1 cellular context compared by ENCODE assay signal in the genomic region with DNA sequence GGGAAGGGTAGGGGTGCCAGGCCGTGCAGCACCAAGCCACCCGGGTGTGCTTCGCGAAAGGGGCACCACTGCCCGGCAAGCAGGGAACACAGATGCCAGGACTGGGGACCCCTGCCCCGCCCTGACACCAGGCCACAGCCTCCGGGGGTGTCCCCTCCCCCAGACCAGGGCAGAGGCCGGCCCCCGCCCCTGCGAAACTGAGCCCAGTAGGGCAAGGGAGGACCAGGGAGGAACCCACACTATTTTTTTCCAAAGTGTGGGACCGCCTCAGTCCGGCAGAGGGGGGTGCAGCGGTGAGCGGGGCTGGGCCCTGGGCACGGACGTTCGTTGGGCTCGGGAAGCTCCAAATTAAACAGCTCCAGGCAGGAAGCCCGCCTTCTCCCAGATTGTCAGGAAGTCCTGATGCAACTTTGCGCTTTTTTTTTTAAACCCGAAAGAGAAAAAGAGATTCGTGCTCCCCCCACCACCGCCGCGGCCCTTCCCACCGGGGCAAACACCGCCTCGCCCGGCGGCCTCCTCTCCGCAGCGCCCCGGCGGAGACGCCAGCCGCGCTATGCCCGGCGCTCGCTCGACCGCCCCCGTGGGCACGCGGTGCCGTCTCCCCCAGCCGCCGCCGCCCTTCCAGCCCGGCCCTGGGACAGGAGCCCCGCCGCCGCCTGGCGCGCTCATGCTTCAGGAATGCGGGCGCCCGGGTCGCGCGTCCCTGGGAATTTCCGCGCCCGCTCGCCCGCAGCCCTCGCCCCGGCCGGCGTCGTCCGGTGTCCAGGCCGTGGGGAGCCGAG.
A peak's percentile ranks its signal among the peaks of the same experiment; 100 is the strongest.
TF ChIP-seq lines count a peak whose summit lies in the region.

No MANE protein-coding gene starts in this region.

TF ChIP-seq in K562, 482 proteins besides CTCF, POLR2A, EP300 and RAD21 (continued from another document):
- TF ChIP-seq ZNF592 (IDR thresholded peaks at IDR 0.05) (peak; percentile 51; the same call in 1 of the 2 replicates), ZEB2 (IDR thresholded peaks at IDR 0.05) (0 out of 2 replicates have a peak, but pooled peaks have one; percentile 3), MLX (CRISPR knock-in tag; conservative IDR thresholded peaks at IDR 0.05) (0 out of 4 replicates have a peak, but pooled peaks of 1 of the 2 experiments have one; percentile 72), ZNF224 (CRISPR knock-in tag; IDR thresholded peaks at IDR 0.05) (peak; percentile 43; the same call in 1 of the 2 replicates), SMC3 (conservative IDR thresholded peaks at IDR 0.05; ENCODE audit: insufficient read depth, low read depth, low read length) (peak; percentile 42; the same call in 1 of the 2 replicates), ZNF212 (CRISPR knock-in tag; IDR thresholded peaks at IDR 0.05) (0 out of 2 replicates have a peak, but pooled peaks have one; percentile 33), GATAD2A (IDR thresholded peaks at IDR 0.05) (peak; percentile 46; the same call in 1 of the 2 replicates), CREBBP (IDR thresholded peaks at IDR 0.05; ENCODE audit: low read depth, low read length) (no peak), UBTF (IDR thresholded peaks at IDR 0.05; ENCODE audit: borderline replicate concordance in 1 of 2, low read depth in 2 of 2, low read length in 2 of 2) (peak; percentile 73 to 88; a peak in 3 of 4 replicates), TAF15 (IDR thresholded peaks at IDR 0.05; ENCODE audit: low read depth, low read length) (0 out of 2 replicates have a peak, but pooled peaks have one; percentile 1), HMG20B (CRISPR knock-in tag; IDR thresholded peaks at IDR 0.05) (no peak), PCBP1 (IDR thresholded peaks at IDR 0.05; ENCODE audit: low read depth, low read length, poor library complexity, severe bottlenecking) (peak; percentile 66)
TF ChIP-seq in K562: peak in this region for 84.
